In the genomic region with DNA sequence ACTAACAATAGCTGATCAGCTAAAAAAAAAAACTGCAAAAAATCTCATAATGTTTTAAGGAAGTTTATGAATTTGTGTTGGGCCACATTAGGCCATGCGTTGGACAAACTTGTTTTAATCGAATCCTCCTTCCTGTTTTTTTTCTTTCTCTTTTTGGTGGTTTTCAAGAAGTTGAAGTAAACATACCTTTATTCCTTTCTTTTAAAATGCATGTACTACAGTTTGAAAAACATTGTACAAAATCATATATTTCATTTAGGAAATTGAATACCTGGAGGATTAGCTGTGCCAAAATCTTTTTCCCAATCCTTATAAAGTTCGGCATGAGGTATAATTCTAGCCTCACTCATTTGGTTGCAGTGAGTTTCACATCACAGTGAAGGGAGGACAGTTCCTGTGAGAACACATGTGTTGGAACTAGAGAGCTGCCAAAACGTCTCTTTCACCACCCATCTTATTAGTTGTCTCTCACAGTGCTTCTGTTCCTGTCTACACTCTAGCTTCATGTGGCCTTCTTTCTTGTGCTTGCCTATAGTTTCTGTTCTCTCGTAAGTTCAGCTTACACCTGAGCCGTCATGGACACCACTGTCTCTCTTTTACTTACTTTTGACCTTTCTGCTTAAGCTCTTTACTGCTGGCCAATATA, we compare ENCODE assay signal across 9 cellular contexts. TPM values are rescaled to one million over a fixed set of nuclear protein-coding genes. Genes with fewer than 3 reads are reported as not detected.
A peak's percentile ranks its signal among the peaks of the same experiment; 100 is the strongest.
DNase-seq lines count a peak whose midpoint lies in the region; ATAC-seq and TF ChIP-seq lines count a peak whose summit lies in the region.
"Had no signal": no experiment of that assay in that cellular context is flagged by ENCODE, and none has a peak within 500 bp of the region (broad histone marks: within the 10 kb centered on the region; RNA-seq: fewer than 3 reads in every experiment).

No MANE protein-coding gene starts in this region.

- POLR2A ChIA-PET in CD8-positive, alpha-beta T cell (lab: Charles Lee): interaction anchor here (1.1 to 2.8 kb wide), 10 partner anchors 9 to 172 kb away, joined by 3 to 16 read pairs (median 6); a partner anchor contains a TSS
- POLR2A ChIA-PET in HEK293T (lab: Yijun Ruan, JAX): interaction anchor here (1.1 kb wide), 1 partner anchor 14 kb away, joined by 3 read pairs; no protein-coding TSS in a partner anchor

- CTCF ChIA-PET in CD8-positive, alpha-beta T cell (lab: Charles Lee): interaction anchor here (0.9 to 2.0 kb wide), 5 partner anchors 13 to 45 kb away, joined by 3 to 11 read pairs (median 5); no protein-coding TSS in a partner anchor
- CTCF ChIA-PET in HEK293T (lab: Yijun Ruan, JAX): interaction anchor here (0.7 kb wide), 2 partner anchors 9 to 1401 kb away, joined by 4 to 13 read pairs; no protein-coding TSS in a partner anchor

- H3K27me3 Mint-ChIP-seq in CD8-positive, alpha-beta T cell (ENCODE audit: low read depth): no peaks in the 10 kb centered on the region
- no peaks in the 10 kb centered on the region for H3K27me3 Mint-ChIP-seq in glutamatergic neuron (ENCODE audit: unreplicated experiment)

- H3K36me3 Mint-ChIP-seq in CD8-positive, alpha-beta T cell: peaks cover 21% of the 10 kb centered on the region
- H3K36me3 Mint-ChIP-seq in glutamatergic neuron (ENCODE audit: unreplicated experiment): peaks cover 5% of the 10 kb centered on the region

- H3K9me3 ChIP-seq in CD8-positive, alpha-beta T cell (ENCODE audit: low read length): no peaks in the 10 kb centered on the region
- H3K9me3 ChIP-seq: SJCRH30 had no signal

- H3K4me3 ChIP-seq in CD8-positive, alpha-beta T cell (ENCODE audit: low read depth, low read length): peak overlapping the region; percentile 26
- peak overlapping the region in 1 of 2 donors; percentile 43 for H3K4me3 ChIP-seq in foreskin fibroblast (ENCODE audit: low read depth in 1 of 2, low read length in 2 of 2)
- H3K4me3 ChIP-seq: SJCRH30 had no signal

- no peaks in the 10 kb centered on the region for H3K27me3 ChIP-seq in CD8-positive, alpha-beta T cell (ENCODE audit: insufficient read depth, low read length)
- H3K27me3 ChIP-seq: SJCRH30 had no signal

- ATAC-seq in CD8-positive, alpha-beta T cell: peak; percentile 63
- peak; percentile 72 for ATAC-seq in HG03108 (IDR thresholded peaks at IDR 0.05; ENCODE audit: unreplicated experiment)

- H3K27ac ChIP-seq in CD8-positive, alpha-beta T cell (ENCODE audit: low read depth, low read length): peak overlapping the region; percentile 53
- H3K27ac ChIP-seq: SJCRH30 had no signal

- H3K4me3 Mint-ChIP-seq in CD8-positive, alpha-beta T cell: peak overlapping the region; percentile 87
- no peak overlapping the region for H3K4me3 Mint-ChIP-seq in glutamatergic neuron (ENCODE audit: unreplicated experiment)

- H3K4me1 Mint-ChIP-seq in CD8-positive, alpha-beta T cell (ENCODE audit: low read depth): peaks cover 79% of the 10 kb centered on the region
- H3K4me1 Mint-ChIP-seq in glutamatergic neuron (ENCODE audit: low read depth, unreplicated experiment): peaks cover 12% of the 10 kb centered on the region

- intact Hi-C loops in CD8-positive, alpha-beta T cell (cut with DNase I, micrococcal nuclease): loop anchor here (1.0 to 2.0 kb wide), 5 partner anchors 8 to 37 kb away; a partner anchor contains a TSS

- no peaks in the 10 kb centered on the region for H3K36me3 ChIP-seq in CD8-positive, alpha-beta T cell (ENCODE audit: insufficient read depth, low read length)
- H3K36me3 ChIP-seq: SJCRH30 had no signal

- TF ChIP-seq POLR2A in GM19099 (IDR thresholded peaks at IDR 0.05; ENCODE audit: extremely low read depth, insufficient read length, low read depth): peak; percentile 26

- no peaks in the 10 kb centered on the region for H3K9me3 Mint-ChIP-seq in CD8-positive, alpha-beta T cell
- H3K9me3 Mint-ChIP-seq in glutamatergic neuron (ENCODE audit: unreplicated experiment): no peaks in the 10 kb centered on the region

- H3K4me1 ChIP-seq in CD8-positive, alpha-beta T cell (ENCODE audit: insufficient read depth, low read length): peaks cover 31% of the 10 kb centered on the region

- TF ChIP-seq CTCF in CD8-positive, alpha-beta T cell (IDR thresholded peaks at IDR 0.05): no peak
- TF ChIP-seq CTCF in foreskin fibroblast (IDR thresholded peaks at IDR 0.05; ENCODE audit: low read depth, low read length) (no peak), glutamatergic neuron (IDR thresholded peaks at IDR 0.05; ENCODE audit: partially characterized antibody, unreplicated experiment) (no peak)

- peak in 4 of 7 experiments; percentile 8 to 21 (median 12) for DNase-seq in CD8-positive, alpha-beta T cell
- peak; percentile 63 for DNase-seq in SIG-M5 treated with dmso at 0.1 percent for 504 hours (lab: John Stamatoyannopoulos, UW; ENCODE audit: unreplicated experiment)
- DNase-seq in foreskin fibroblast: peak; percentile 14 to 42
- DNase-seq in stromal cell of bone marrow (ENCODE audit: low read depth): peak; percentile 21
- no peak for DNase-seq in glutamatergic neuron
- no peak for DNase-seq in HEK293T (ENCODE audit: extremely low spot score)

- H3K27ac Mint-ChIP-seq in CD8-positive, alpha-beta T cell: peak overlapping the region; percentile 98
- H3K27ac Mint-ChIP-seq in glutamatergic neuron (ENCODE audit: unreplicated experiment): no peak overlapping the region

TF ChIP-seq in HEK293T, 16 proteins besides CTCF, POLR2A, EP300 and RAD21:
- no peak for TF ChIP-seq CTBP1 (IDR thresholded peaks at IDR 0.05; ENCODE audit: borderline replicate concordance)
- TF ChIP-seq TARDBP (IDR thresholded peaks at IDR 0.05): no peak
- TF ChIP-seq ZNF384 (IDR thresholded peaks at IDR 0.05): no peak
- no peak for TF ChIP-seq SP1 (IDR thresholded peaks at IDR 0.05)
- TF ChIP-seq NFRKB (IDR thresholded peaks at IDR 0.05): no peak
- TF ChIP-seq SUZ12 (IDR thresholded peaks at IDR 0.05): no peak
- TF ChIP-seq, protein P1, sequence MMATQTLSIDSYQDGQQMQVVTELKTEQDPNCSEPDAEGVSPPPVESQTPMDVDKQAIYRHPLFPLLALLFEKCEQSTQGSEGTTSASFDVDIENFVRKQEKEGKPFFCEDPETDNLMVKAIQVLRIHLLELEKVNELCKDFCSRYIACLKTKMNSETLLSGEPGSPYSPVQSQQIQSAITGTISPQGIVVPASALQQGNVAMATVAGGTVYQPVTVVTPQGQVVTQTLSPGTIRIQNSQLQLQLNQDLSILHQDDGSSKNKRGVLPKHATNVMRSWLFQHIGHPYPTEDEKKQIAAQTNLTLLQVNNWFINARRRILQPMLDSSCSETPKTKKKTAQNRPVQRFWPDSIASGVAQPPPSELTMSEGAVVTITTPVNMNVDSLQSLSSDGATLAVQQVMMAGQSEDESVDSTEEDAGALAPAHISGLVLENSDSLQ (IDR thresholded peaks at IDR 0.05): no peak
- TF ChIP-seq FOXM1 (IDR thresholded peaks at IDR 0.05; ENCODE audit: borderline replicate concordance): no peak
- no peak for TF ChIP-seq FOXA1 (IDR thresholded peaks at IDR 0.05)
- TF ChIP-seq ARNT (IDR thresholded peaks at IDR 0.05): no peak
- TF ChIP-seq HDGF (IDR thresholded peaks at IDR 0.05; ENCODE audit: borderline replicate concordance): no peak
- TF ChIP-seq BHLHE40 (IDR thresholded peaks at IDR 0.05; ENCODE audit: borderline replicate concordance): no peak
- no peak for TF ChIP-seq ELF4 (IDR thresholded peaks at IDR 0.05)
- TF ChIP-seq L3MBTL2 (conservative IDR thresholded peaks at IDR 0.05): no peak
- TF ChIP-seq LEF1 (IDR thresholded peaks at IDR 0.05; ENCODE audit: borderline replicate concordance): no peak
- TF ChIP-seq FOXK2 (IDR thresholded peaks at IDR 0.05): no peak

RNA-seq across cellular contexts. Expression of a gene that starts 37.7 kb away (rescaled TPM):
- 10 to 100 TPM; 20.1 to 26.1 TPM for total RNA-seq in CD8-positive, alpha-beta T cell
- total RNA-seq in glutamatergic neuron (ENCODE audit: unreplicated experiment): 16.7 TPM

Comparison
In these comparisons a context has a peak if more than half of its experiments do, and no peak if none do; other contexts are left out.
1. DNase-seq: peak in CD8-positive, alpha-beta T cell (4 of 7), SIG-M5 treated with dmso at 0.1 percent for 504 hours (single experiment), foreskin fibroblast (2 of 2) and stromal cell of bone marrow (single experiment); none in glutamatergic neuron (single experiment) and HEK293T (single experiment).